Comparison of ENCODE assay signal across 25 cellular contexts in genomic region chr1:175866776-175867175, GRCh38.
"Had no signal": no experiment of that assay in that cellular context is flagged by ENCODE, and none has a peak within 500 bp of the region (broad histone marks: within the 10 kb centered on the region; RNA-seq: fewer than 3 reads in every experiment).

No MANE protein-coding gene starts in this region.

- H3K27ac ChIP-seq: body of pancreas, upper lobe of left lung had no signal

- H3K36me3 ChIP-seq: upper lobe of left lung had no signal

- H3K4me1 Mint-ChIP-seq: activated CD4-positive, alpha-beta T cell treated with anti-CD3 and anti-CD28 coated beads, Interleukin-2, amount 10 ng/mL, durations not matched to agents 24 days and 14 days; activated CD8-positive, alpha-beta memory T cell treated with anti-CD3 and anti-CD28 coated beads, Interleukin-2, amount 10 ng/mL, durations not matched to agents 7 days and 5 days; activated naive CD8-positive, alpha-beta T cell treated with anti-CD3 and anti-CD28 coated beads, Interleukin-2, amount 50 U/mL, for 24 hours; memory B cell; naive B cell; stimulated activated naive B cell treated with anti-CD40 and anti-IgM and Interleukin-4, amounts not matched to agents 10 μg/mL and 1 μg/mL and 100 μg/mL, for 72 hours had no signal

- FAIRE-seq: colon, endothelial cell of umbilical vein had no signal

- H3K4me3 ChIP-seq: body of pancreas, upper lobe of left lung had no signal

- ATAC-seq: activated CD4-positive, CD25-positive, alpha-beta regulatory T cell treated with anti-CD3 and anti-CD28 coated beads, Interleukin-2, amount 50 U/mL, for 24 hours; activated CD8-positive, alpha-beta memory T cell treated with anti-CD3 and anti-CD28 coated beads, Interleukin-2, amount 10 ng/mL, durations not matched to agents 7 days and 5 days; activated CD8-positive, alpha-beta T cell treated with anti-CD3 and anti-CD28 coated beads for 36 hours; activated naive CD8-positive, alpha-beta T cell treated with anti-CD3 and anti-CD28 coated beads, Interleukin-2, amount 50 U/mL, for 24 hours; body of pancreas; effector memory CD8-positive, alpha-beta T cell; esophagus mucosa; left colon; stimulated activated naive B cell treated with anti-CD40 and anti-IgM and Interleukin-4, amounts not matched to agents 10 μg/mL and 1 μg/mL and 100 μg/mL, for 72 hours had no signal

- H3K27ac Mint-ChIP-seq: activated CD4-positive, alpha-beta T cell treated with anti-CD3 and anti-CD28 coated beads, Interleukin-2, amount 10 ng/mL, durations not matched to agents 24 days and 14 days; activated CD8-positive, alpha-beta memory T cell treated with anti-CD3 and anti-CD28 coated beads, Interleukin-2, amount 10 ng/mL, durations not matched to agents 7 days and 5 days; activated CD8-positive, alpha-beta T cell treated with anti-CD3 and anti-CD28 coated beads for 36 hours; activated naive CD8-positive, alpha-beta T cell treated with anti-CD3 and anti-CD28 coated beads, Interleukin-2, amount 50 U/mL, for 24 hours; effector memory CD8-positive, alpha-beta T cell; memory B cell; naive B cell; stimulated activated naive B cell treated with anti-CD40 and anti-IgM and Interleukin-4, amounts not matched to agents 10 μg/mL and 1 μg/mL and 100 μg/mL, for 72 hours had no signal

- H3K27me3 Mint-ChIP-seq: activated CD4-positive, alpha-beta T cell treated with anti-CD3 and anti-CD28 coated beads, Interleukin-2, amount 10 ng/mL, durations not matched to agents 24 days and 14 days; activated CD8-positive, alpha-beta memory T cell treated with anti-CD3 and anti-CD28 coated beads, Interleukin-2, amount 10 ng/mL, durations not matched to agents 7 days and 5 days; activated naive CD8-positive, alpha-beta T cell treated with anti-CD3 and anti-CD28 coated beads, Interleukin-2, amount 50 U/mL, for 24 hours had no signal

- H3K27me3 ChIP-seq: body of pancreas, upper lobe of left lung had no signal

- H3K36me3 Mint-ChIP-seq: activated CD8-positive, alpha-beta memory T cell treated with anti-CD3 and anti-CD28 coated beads, Interleukin-2, amount 10 ng/mL, durations not matched to agents 7 days and 5 days; memory B cell; naive B cell; stimulated activated naive B cell treated with anti-CD40 and anti-IgM and Interleukin-4, amounts not matched to agents 10 μg/mL and 1 μg/mL and 100 μg/mL, for 72 hours had no signal

- DNase-seq: activated CD4-positive, alpha-beta T cell treated with anti-CD3 and anti-CD28 coated beads, Interleukin-2, amount 10 ng/mL, durations not matched to agents 24 days and 14 days; activated CD8-positive, alpha-beta memory T cell treated with anti-CD3 and anti-CD28 coated beads, Interleukin-2, amount 10 ng/mL, durations not matched to agents 7 days and 5 days; activated CD8-positive, alpha-beta T cell treated with anti-CD3 and anti-CD28 coated beads for 36 hours; activated effector memory CD4-positive, alpha-beta T cell treated with anti-CD3 and anti-CD28 coated beads, Interleukin-2, amount 50 U/mL, for 16 hours; activated naive CD4-positive, alpha-beta T cell treated with anti-CD3 and anti-CD28 coated beads, Interleukin-2, amount 50 U/mL, for 16 hours; activated naive CD8-positive, alpha-beta T cell treated with anti-CD3 and anti-CD28 coated beads, Interleukin-2, amount 50 U/mL, for 24 hours; activated T-cell treated with anti-CD3 and anti-CD28 coated beads for 4 hours; anterior cingulate cortex; body of pancreas; central memory CD4-positive, alpha-beta T cell; effector memory CD8-positive, alpha-beta T cell; foreskin melanocyte; left colon; naive B cell; occipital lobe; stimulated activated CD4-positive, alpha-beta T cell treated with anti-CD3 and anti-CD28 coated beads, Interleukin-2, amount 100 ng/mL, for 48 hours; stimulated activated CD8-positive, alpha-beta memory T cell treated with anti-CD3 and anti-CD28 coated beads, Interleukin-4, amount 100 ng/mL, for 48 hours; stimulated activated naive B cell treated with anti-CD40 and anti-IgM and Interleukin-4, amounts not matched to agents 10 μg/mL and 1 μg/mL and 100 μg/mL, for 72 hours; upper lobe of left lung had no signal

- H3K9me3 Mint-ChIP-seq: activated CD4-positive, alpha-beta T cell treated with anti-CD3 and anti-CD28 coated beads, Interleukin-2, amount 10 ng/mL, durations not matched to agents 24 days and 14 days; activated CD8-positive, alpha-beta T cell treated with anti-CD3 and anti-CD28 coated beads for 36 hours; activated naive CD8-positive, alpha-beta T cell treated with anti-CD3 and anti-CD28 coated beads, Interleukin-2, amount 50 U/mL, for 24 hours; effector memory CD8-positive, alpha-beta T cell; memory B cell; naive B cell; neural crest cell; stimulated activated naive B cell treated with anti-CD40 and anti-IgM and Interleukin-4, amounts not matched to agents 10 μg/mL and 1 μg/mL and 100 μg/mL, for 72 hours had no signal

- H3K4me1 ChIP-seq: body of pancreas, upper lobe of left lung had no signal

- H3K4me3 Mint-ChIP-seq: activated CD4-positive, alpha-beta T cell treated with anti-CD3 and anti-CD28 coated beads, Interleukin-2, amount 10 ng/mL, durations not matched to agents 24 days and 14 days; activated CD8-positive, alpha-beta memory T cell treated with anti-CD3 and anti-CD28 coated beads, Interleukin-2, amount 10 ng/mL, durations not matched to agents 7 days and 5 days; activated CD8-positive, alpha-beta T cell treated with anti-CD3 and anti-CD28 coated beads for 36 hours; activated naive CD8-positive, alpha-beta T cell treated with anti-CD3 and anti-CD28 coated beads, Interleukin-2, amount 50 U/mL, for 24 hours; effector memory CD8-positive, alpha-beta T cell; memory B cell; naive B cell; neural crest cell; stimulated activated naive B cell treated with anti-CD40 and anti-IgM and Interleukin-4, amounts not matched to agents 10 μg/mL and 1 μg/mL and 100 μg/mL, for 72 hours had no signal

- H3K9me3 ChIP-seq: body of pancreas, upper lobe of left lung had no signal
